In the genomic region with DNA sequence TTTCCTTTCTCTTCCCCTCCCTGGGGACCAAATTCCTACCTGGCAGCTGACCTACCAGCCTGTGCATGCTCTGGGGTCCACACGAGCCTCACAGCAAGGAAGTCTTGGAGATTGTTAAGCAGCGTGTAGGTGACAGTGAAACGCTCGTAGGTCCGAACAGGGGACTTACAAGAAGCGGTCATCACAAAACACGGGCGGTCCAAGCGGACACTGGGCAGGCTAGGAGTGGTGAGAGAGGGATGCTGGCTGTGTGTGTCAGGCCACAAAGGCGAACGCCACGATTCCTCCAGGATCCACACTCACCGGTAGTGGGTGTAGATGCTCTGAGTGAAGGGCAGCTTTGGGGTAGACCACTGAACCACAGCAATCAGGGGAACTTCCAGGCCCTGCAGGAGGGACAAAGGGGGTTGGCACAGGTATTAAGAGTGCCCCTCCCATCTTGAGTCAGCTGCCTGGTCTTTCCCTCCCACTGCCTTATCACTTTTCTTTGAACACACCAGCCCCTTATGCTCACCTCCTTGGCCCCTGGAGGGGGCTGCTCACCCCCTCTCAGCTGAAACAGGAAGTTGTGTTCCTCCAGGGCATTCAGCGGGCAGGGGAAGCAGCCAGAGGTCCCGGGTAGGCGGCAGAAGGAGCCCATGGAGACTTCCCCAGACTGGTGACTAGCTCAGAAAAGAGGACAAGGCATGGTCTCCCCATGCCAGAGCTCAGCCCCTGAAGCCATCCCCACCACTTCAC, we compare ENCODE assay signal across 9 cellular contexts. TPM values are rescaled to one million over a fixed set of nuclear protein-coding genes. Genes with fewer than 3 reads are reported as not detected.
DNase-seq lines count a peak whose midpoint lies in the region; ATAC-seq and TF ChIP-seq lines count a peak whose summit lies in the region.
"Had no signal": no experiment of that assay in that cellular context is flagged by ENCODE, and none has a peak within 500 bp of the region (broad histone marks: within the 10 kb centered on the region; RNA-seq: fewer than 3 reads in every experiment).

No MANE protein-coding gene starts in this region.

- peak overlapping the region; percentile 15; the same call in 1 of the 2 replicates for H3K4me3 ChIP-seq in Jurkat, Clone E6-1 (ENCODE audit: low read length)

- POLR2A ChIA-PET in activated naive CD8-positive, alpha-beta T cell treated with anti-CD3 and anti-CD28 coated beads, Interleukin-2, amount 10 ng/mL, durations not matched to agents 7 days and 5 days (lab: Charles Lee): interaction anchor here (1.0 to 4.4 kb wide), 7 partner anchors 7 to 272 kb away, joined by 3 to 48 read pairs (median 10); partner anchors contain the start of genes GAL3ST4, GPC2, LAMTOR4 and MEPCE

- H3K9me3 Mint-ChIP-seq in CD14-positive monocyte: no peaks in the 10 kb centered on the region
- no peaks in the 10 kb centered on the region for H3K9me3 Mint-ChIP-seq in activated naive CD8-positive, alpha-beta T cell treated with anti-CD3 and anti-CD28 coated beads, Interleukin-2, amount 10 ng/mL, durations not matched to agents 7 days and 5 days
- H3K9me3 Mint-ChIP-seq in mesothelial cell of epicardium: no peaks in the 10 kb centered on the region

- DNase-seq in CD14-positive monocyte (ENCODE audit: low spot score) (peak; percentile 58), mesothelial cell of epicardium (ENCODE audit: low spot score in 2 of 2, unreplicated experiment in 2 of 2) (no peak), cerebellar nuclear complex (lab: John Stamatoyannopoulos, UW) (no peak), NCI-H446 treated with DMSO at 0.1 percent for 48 hours (lab: John Stamatoyannopoulos, UW) (no peak)
- peak; percentile 32 for DNase-seq in Jurkat, Clone E6-1 (ENCODE audit: low read depth, low spot score)
- no peak for DNase-seq in activated naive CD8-positive, alpha-beta T cell treated with anti-CD3 and anti-CD28 coated beads, Interleukin-2, amount 10 ng/mL, durations not matched to agents 7 days and 5 days
- DNase-seq: RPMI8226 had no signal

- H3K27me3 Mint-ChIP-seq in CD14-positive monocyte (ENCODE audit: low read depth in 3 of 3) (peaks cover 0 to 7% (median 2%) of the 10 kb centered on the region in 3 donors), mesothelial cell of epicardium (ENCODE audit: low read depth) (no peaks in the 10 kb centered on the region)
- H3K27me3 Mint-ChIP-seq in activated naive CD8-positive, alpha-beta T cell treated with anti-CD3 and anti-CD28 coated beads, Interleukin-2, amount 10 ng/mL, durations not matched to agents 7 days and 5 days: no peaks in the 10 kb centered on the region

- H3K4me3 Mint-ChIP-seq in CD14-positive monocyte: peak overlapping the region; percentile 78 to 91
- peak overlapping the region; percentile 83 for H3K4me3 Mint-ChIP-seq in activated naive CD8-positive, alpha-beta T cell treated with anti-CD3 and anti-CD28 coated beads, Interleukin-2, amount 10 ng/mL, durations not matched to agents 7 days and 5 days
- H3K4me3 Mint-ChIP-seq in mesothelial cell of epicardium: peak overlapping the region; percentile 68

- peak; percentile 26 for ATAC-seq in activated naive CD8-positive, alpha-beta T cell treated with anti-CD3 and anti-CD28 coated beads, Interleukin-2, amount 10 ng/mL, durations not matched to agents 7 days and 5 days (ENCODE audit: low read depth)
- no peak for ATAC-seq in GM19463 (IDR thresholded peaks at IDR 0.05; ENCODE audit: unreplicated experiment)
- ATAC-seq in GM19395 (IDR thresholded peaks at IDR 0.05; ENCODE audit: unreplicated experiment): no peak

- H3K4me1 Mint-ChIP-seq in CD14-positive monocyte (peaks cover 61% of the 10 kb centered on the region), mesothelial cell of epicardium (peaks cover 10% of the 10 kb centered on the region)
- peaks cover 42% of the 10 kb centered on the region for H3K4me1 Mint-ChIP-seq in activated naive CD8-positive, alpha-beta T cell treated with anti-CD3 and anti-CD28 coated beads, Interleukin-2, amount 10 ng/mL, durations not matched to agents 7 days and 5 days

- intact Hi-C loops in CD14-positive monocyte (cut with micrococcal nuclease): no loop called here

- peak overlapping the region; percentile 75 to 92 (median 83) for H3K27ac Mint-ChIP-seq in CD14-positive monocyte
- H3K27ac Mint-ChIP-seq in activated naive CD8-positive, alpha-beta T cell treated with anti-CD3 and anti-CD28 coated beads, Interleukin-2, amount 10 ng/mL, durations not matched to agents 7 days and 5 days: peak overlapping the region; percentile 82
- H3K27ac Mint-ChIP-seq in mesothelial cell of epicardium: peak overlapping the region; percentile 53

- H3K36me3 Mint-ChIP-seq in CD14-positive monocyte (peaks cover 41 to 55% of the 10 kb centered on the region in 2 donors), mesothelial cell of epicardium (peaks cover 5% of the 10 kb centered on the region)
- H3K36me3 Mint-ChIP-seq in activated naive CD8-positive, alpha-beta T cell treated with anti-CD3 and anti-CD28 coated beads, Interleukin-2, amount 10 ng/mL, durations not matched to agents 7 days and 5 days: peaks cover 23% of the 10 kb centered on the region

- TF ChIP-seq CTCF in CD14-positive monocyte (IDR thresholded peaks at IDR 0.05) (no peak), mesothelial cell of epicardium (IDR thresholded peaks at IDR 0.05; ENCODE audit: unreplicated experiment) (no peak)

RNA-seq across cellular contexts. Expression of gene TRAPPC14, which starts 2.0 kb away (rescaled TPM):
- 1 to 10 TPM; 1.0 to 1.6 TPM for polyA plus RNA-seq in CD14-positive monocyte
- polyA plus RNA-seq in Jurkat, Clone E6-1 (2012; ENCODE audit: insufficient read depth, insufficient read length): 21.9 TPM
- total RNA-seq in activated naive CD8-positive, alpha-beta T cell treated with anti-CD3 and anti-CD28 coated beads, Interleukin-2, amount 10 ng/mL, durations not matched to agents 7 days and 5 days: 10 to 100 TPM; 52.0 to 58.4 TPM
- 22.0 to 23.6 TPM (median 23.3 TPM) in 3 replicates for total RNA-seq in mesothelial cell of epicardium

RNA-seq across cellular contexts. Expression of gene LAMTOR4, which starts 7.8 kb away (rescaled TPM):
- polyA plus RNA-seq in CD14-positive monocyte: 100 to 1,000 TPM; 621 to 754 TPM
- polyA plus RNA-seq in Jurkat, Clone E6-1 (2012; ENCODE audit: insufficient read depth, insufficient read length): 205 TPM
- 100 to 1,000 TPM; 170 to 175 TPM for total RNA-seq in activated naive CD8-positive, alpha-beta T cell treated with anti-CD3 and anti-CD28 coated beads, Interleukin-2, amount 10 ng/mL, durations not matched to agents 7 days and 5 days
- 97.2 to 109 TPM (median 105 TPM) in 3 replicates for total RNA-seq in mesothelial cell of epicardium

RNA-seq across cellular contexts. Expression of gene GAL3ST4, which starts 11.9 kb away (rescaled TPM):
- not detected for polyA plus RNA-seq in CD14-positive monocyte
- polyA plus RNA-seq in Jurkat, Clone E6-1 (2012; ENCODE audit: insufficient read depth, insufficient read length): 4.4 TPM
- total RNA-seq in activated naive CD8-positive, alpha-beta T cell treated with anti-CD3 and anti-CD28 coated beads, Interleukin-2, amount 10 ng/mL, durations not matched to agents 7 days and 5 days: 1 to 10 TPM; 6.7 to 6.9 TPM
- 9.4 to 10.1 TPM (median 9.4 TPM) in 3 replicates for total RNA-seq in mesothelial cell of epicardium

RNA-seq across cellular contexts. Expression of gene GPC2, which starts 20.7 kb away (rescaled TPM):
- polyA plus RNA-seq in CD14-positive monocyte: not detected
- 20.1 TPM for polyA plus RNA-seq in Jurkat, Clone E6-1 (2012; ENCODE audit: insufficient read depth, insufficient read length)
- 10 to 100 TPM; 12.6 to 13.0 TPM for total RNA-seq in activated naive CD8-positive, alpha-beta T cell treated with anti-CD3 and anti-CD28 coated beads, Interleukin-2, amount 10 ng/mL, durations not matched to agents 7 days and 5 days
- total RNA-seq in mesothelial cell of epicardium: 49.8 to 50.6 TPM (median 50.0 TPM) in 3 replicates

RNA-seq across cellular contexts. Expression of gene STAG3, which starts 21.2 kb away (rescaled TPM):
- polyA plus RNA-seq in CD14-positive monocyte: under 1 TPM in 1 of 2 donors, not detected in 1; 0.39 TPM
- polyA plus RNA-seq in Jurkat, Clone E6-1 (2012; ENCODE audit: insufficient read depth, insufficient read length): 20.1 TPM
- 10 to 100 TPM; 31.1 to 38.8 TPM for total RNA-seq in activated naive CD8-positive, alpha-beta T cell treated with anti-CD3 and anti-CD28 coated beads, Interleukin-2, amount 10 ng/mL, durations not matched to agents 7 days and 5 days
- total RNA-seq in mesothelial cell of epicardium: 0.94 to 1.9 TPM (median 1.4 TPM) in 3 replicates

Comparison
In these comparisons a context has a peak if more than half of its experiments do, and no peak if none do; other contexts are left out.
1. DNase-seq: peak in CD14-positive monocyte (single experiment) and Jurkat, Clone E6-1 (single experiment); none in activated naive CD8-positive, alpha-beta T cell treated with anti-CD3 and anti-CD28 coated beads, Interleukin-2, amount 10 ng/mL, durations not matched to agents 7 days and 5 days (single experiment), mesothelial cell of epicardium (0 of 2), cerebellar nuclear complex (0 of 2) and NCI-H446 treated with DMSO at 0.1 percent for 48 hours (single experiment).
2. Peak in every context shown above with its lines, with median percentiles within 50 percentile points of each other: H3K27ac Mint-ChIP-seq and H3K4me3 Mint-ChIP-seq.